ENCODE assay signal across 23 cellular contexts in the genomic region with DNA sequence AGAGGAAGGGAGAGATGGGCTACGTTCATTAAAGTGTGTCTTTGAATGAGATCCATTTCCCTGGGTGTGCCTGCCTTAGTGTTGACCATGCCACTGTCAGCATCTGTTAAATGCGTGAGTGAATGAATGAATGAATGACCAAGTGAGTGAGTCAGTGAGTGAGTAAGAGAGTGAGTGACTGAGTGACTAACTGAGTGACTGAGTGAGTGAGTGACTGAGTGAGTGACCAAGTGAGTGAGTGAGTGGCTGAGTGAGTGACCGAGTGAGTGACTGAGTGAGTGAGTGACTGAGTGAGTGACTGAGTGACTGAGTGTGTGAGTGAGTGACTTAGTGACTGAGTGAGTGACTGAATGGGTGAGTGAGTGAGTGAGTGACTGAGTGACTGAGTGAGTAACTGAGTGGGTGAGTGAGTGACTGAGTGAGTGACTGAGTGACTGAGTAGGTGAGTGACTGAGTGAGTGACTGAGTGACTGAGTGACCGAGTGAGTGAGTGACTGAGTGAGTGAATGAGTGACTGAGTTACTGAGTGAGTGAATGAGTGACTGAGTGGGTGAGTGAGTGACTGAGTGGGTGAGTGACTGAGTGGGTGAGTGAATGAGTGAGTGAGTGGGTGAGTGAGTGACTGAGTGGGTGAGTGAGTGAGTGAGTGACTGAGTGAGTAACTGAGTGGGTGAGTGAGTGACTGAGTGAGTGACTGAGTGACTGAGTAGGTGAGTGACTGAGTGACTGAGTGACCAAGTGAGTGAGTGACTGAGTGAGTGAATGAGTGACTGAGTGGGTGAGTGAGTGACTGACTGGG. TPM values are rescaled to one million over a fixed set of nuclear protein-coding genes. Genes with fewer than 3 reads are reported as not detected.
DNase-seq lines count a peak whose midpoint lies in the region; ATAC-seq and TF ChIP-seq lines count a peak whose summit lies in the region.
"Had no signal": no experiment of that assay in that cellular context is flagged by ENCODE, and none has a peak within 500 bp of the region (broad histone marks: within the 10 kb centered on the region; RNA-seq: fewer than 3 reads in every experiment).

No MANE protein-coding gene starts in this region.

- no peaks in the 10 kb centered on the region for H3K27me3 Mint-ChIP-seq in activated CD4-positive, alpha-beta T cell treated with anti-CD3 and anti-CD28 coated beads for 36 hours
- no peaks in the 10 kb centered on the region for H3K27me3 Mint-ChIP-seq in activated naive CD8-positive, alpha-beta T cell treated with anti-CD3 and anti-CD28 coated beads, Interleukin-2, amount 50 U/mL, for 24 hours
- H3K27me3 Mint-ChIP-seq: stimulated activated memory B cell treated with anti-CD40 and anti-IgM and Interleukin-4, amounts not matched to agents 10 μg/mL and 1 μg/mL and 100 μg/mL, for 72 hours had no signal

- no peaks in the 10 kb centered on the region for H4K20me1 ChIP-seq in PC-3 (ENCODE audit: low read length)
- no peaks in the 10 kb centered on the region for H4K20me1 ChIP-seq in osteoblast (ENCODE audit: insufficient read depth, low read length)

- H3K27me3 ChIP-seq in PC-3 (ENCODE audit: low read length) (no peaks in the 10 kb centered on the region), osteoblast (ENCODE audit: insufficient read depth, low read length) (peaks cover 3% of the 10 kb centered on the region)
- H3K27me3 ChIP-seq: upper lobe of left lung had no signal

- POLR2A ChIA-PET in activated CD4-positive, alpha-beta T cell treated with anti-CD3 and anti-CD28 coated beads for 36 hours (lab: Charles Lee) = no interaction called here
- POLR2A ChIA-PET in PC-3 (lab: Charles Lee; ENCODE audit: unreplicated experiment) = no interaction called here

- intact Hi-C loops in activated CD4-positive, alpha-beta T cell treated with anti-CD3 and anti-CD28 coated beads for 36 hours (cut with DNase I, micrococcal nuclease) = no loop called here
- intact Hi-C loops in PC-3 (cut with micrococcal nuclease) = no loop called here

- H3K4me2 ChIP-seq in PC-3 (ENCODE audit: low read length) (no peak overlapping the region), osteoblast (ENCODE audit: insufficient read depth, low read length) (no peak overlapping the region)

- peaks cover 21% of the 10 kb centered on the region for H3K36me3 Mint-ChIP-seq in activated CD4-positive, alpha-beta T cell treated with anti-CD3 and anti-CD28 coated beads for 36 hours (ENCODE audit: low read depth)
- peaks cover 17% of the 10 kb centered on the region for H3K36me3 Mint-ChIP-seq in activated naive CD8-positive, alpha-beta T cell treated with anti-CD3 and anti-CD28 coated beads, Interleukin-2, amount 50 U/mL, for 24 hours (ENCODE audit: low read depth)
- H3K36me3 Mint-ChIP-seq: stimulated activated memory B cell treated with anti-CD40 and anti-IgM and Interleukin-4, amounts not matched to agents 10 μg/mL and 1 μg/mL and 100 μg/mL, for 72 hours had no signal

- H3K79me2 ChIP-seq in PC-3 (ENCODE audit: low read length) (no peaks in the 10 kb centered on the region), osteoblast (ENCODE audit: insufficient read depth, low read length) (no peaks in the 10 kb centered on the region)

- H3K4me3 Mint-ChIP-seq in activated CD4-positive, alpha-beta T cell treated with anti-CD3 and anti-CD28 coated beads for 36 hours = no peak overlapping the region
- H3K4me3 Mint-ChIP-seq in activated naive CD8-positive, alpha-beta T cell treated with anti-CD3 and anti-CD28 coated beads, Interleukin-2, amount 50 U/mL, for 24 hours = no peak overlapping the region
- H3K4me3 Mint-ChIP-seq: B cell; endodermal cell; stimulated activated memory B cell treated with anti-CD40 and anti-IgM and Interleukin-4, amounts not matched to agents 10 μg/mL and 1 μg/mL and 100 μg/mL, for 72 hours had no signal

- H3K9ac ChIP-seq in PC-3 (ENCODE audit: low read length) = no peak overlapping the region

- H3K4me1 ChIP-seq in PC-3 (ENCODE audit: insufficient read depth, low read length) = peaks cover 35% of the 10 kb centered on the region
- H3K4me1 ChIP-seq in osteoblast (ENCODE audit: insufficient read depth, low read length) = no peaks in the 10 kb centered on the region

- H3K9me3 Mint-ChIP-seq in activated CD4-positive, alpha-beta T cell treated with anti-CD3 and anti-CD28 coated beads for 36 hours (ENCODE audit: low read depth) = peaks cover 32% of the 10 kb centered on the region
- peaks cover 29% of the 10 kb centered on the region for H3K9me3 Mint-ChIP-seq in activated naive CD8-positive, alpha-beta T cell treated with anti-CD3 and anti-CD28 coated beads, Interleukin-2, amount 50 U/mL, for 24 hours

- H3K4me3 ChIP-seq in PC-3 (ENCODE audit: low read length) (no peak overlapping the region), osteoblast (ENCODE audit: insufficient read depth, low read length) (no peak overlapping the region)
- H3K4me3 ChIP-seq: heart left ventricle, upper lobe of left lung had no signal

- H3K27ac ChIP-seq in PC-3 (ENCODE audit: low read length) (peak overlapping the region; percentile 46), osteoblast (ENCODE audit: low read depth, low read length) (no peak overlapping the region)
- H3K27ac ChIP-seq: heart left ventricle had no signal

- peak overlapping the region; percentile 85 for H3K27ac Mint-ChIP-seq in activated CD4-positive, alpha-beta T cell treated with anti-CD3 and anti-CD28 coated beads for 36 hours
- peak overlapping the region; percentile 90 for H3K27ac Mint-ChIP-seq in activated naive CD8-positive, alpha-beta T cell treated with anti-CD3 and anti-CD28 coated beads, Interleukin-2, amount 50 U/mL, for 24 hours
- H3K27ac Mint-ChIP-seq: B cell; endodermal cell; stimulated activated memory B cell treated with anti-CD40 and anti-IgM and Interleukin-4, amounts not matched to agents 10 μg/mL and 1 μg/mL and 100 μg/mL, for 72 hours had no signal

- CTCF ChIA-PET in activated CD4-positive, alpha-beta T cell treated with anti-CD3 and anti-CD28 coated beads for 36 hours (lab: Charles Lee) = no interaction called here
- CTCF ChIA-PET in PC-3 (lab: Charles Lee) = no interaction called here

- no peaks in the 10 kb centered on the region for H3K9me3 ChIP-seq in PC-3 (ENCODE audit: low read length)
- H3K9me3 ChIP-seq in osteoblast (ENCODE audit: low read depth, low read length) = no peaks in the 10 kb centered on the region
- H3K9me3 ChIP-seq: heart left ventricle, upper lobe of left lung had no signal

- H3K36me3 ChIP-seq in PC-3 (ENCODE audit: low read depth, low read length) (no peaks in the 10 kb centered on the region), osteoblast (ENCODE audit: insufficient read depth, low read length) (no peaks in the 10 kb centered on the region)
- H3K36me3 ChIP-seq: heart left ventricle, upper lobe of left lung had no signal

- no TSS peak for BruUV-seq in PC-3 (replicated peaks; lab: Mats Ljungman, UMichigan)

- peaks cover 83% of the 10 kb centered on the region for H3K4me1 Mint-ChIP-seq in activated CD4-positive, alpha-beta T cell treated with anti-CD3 and anti-CD28 coated beads for 36 hours
- H3K4me1 Mint-ChIP-seq in activated naive CD8-positive, alpha-beta T cell treated with anti-CD3 and anti-CD28 coated beads, Interleukin-2, amount 50 U/mL, for 24 hours = peaks cover 63% of the 10 kb centered on the region
- H3K4me1 Mint-ChIP-seq: B cell; endodermal cell; stimulated activated memory B cell treated with anti-CD40 and anti-IgM and Interleukin-4, amounts not matched to agents 10 μg/mL and 1 μg/mL and 100 μg/mL, for 72 hours had no signal

- no peak overlapping the region for H2AFZ ChIP-seq in PC-3 (ENCODE audit: low read length)
- H2AFZ ChIP-seq in osteoblast (ENCODE audit: low read length) = no peak overlapping the region

- no peak for DNase-seq in activated CD4-positive, alpha-beta T cell treated with anti-CD3 and anti-CD28 coated beads for 36 hours
- no peak for DNase-seq in activated CD4-positive, alpha-beta T cell treated with anti-CD3 and anti-CD28 coated beads, Interleukin-2, amount 50 U/mL, for 48 hours
- peak; percentile 62 for DNase-seq in PC-3
- no peak for DNase-seq in activated naive CD8-positive, alpha-beta T cell treated with anti-CD3 and anti-CD28 coated beads, Interleukin-2, amount 50 U/mL, for 24 hours
- DNase-seq in osteoblast (ENCODE audit: insufficient read length, low spot score, missing footprints) = peak; percentile 34
- DNase-seq in left lobe of liver (ENCODE audit: low spot score) = no peak
- no peak for DNase-seq in kidney tubule cell (ENCODE audit: low spot score)
- DNase-seq: activated CD8-positive, alpha-beta memory T cell treated with anti-CD3 and anti-CD28 coated beads for 24 hours; endodermal cell; GOT3; heart left ventricle; immature natural killer cell; Kasumi-1; NCI-H1092 treated with DMSO at 0.1 percent for 48 hours; NCI-H2029 treated with DMSO at 0.1 percent for 48 hours; NCI-H446 treated with DMSO at 0.1 percent for 48 hours; upper lobe of left lung had no signal

- peaks cover 3% of the 10 kb centered on the region for H3F3A ChIP-seq in PC-3 (ENCODE audit: low read length, unreplicated experiment)

- ATAC-seq in activated CD4-positive, alpha-beta T cell treated with anti-CD3 and anti-CD28 coated beads for 36 hours = no peak
- ATAC-seq in PC-3 = no peak
- ATAC-seq in activated naive CD8-positive, alpha-beta T cell treated with anti-CD3 and anti-CD28 coated beads, Interleukin-2, amount 50 U/mL, for 24 hours = no peak
- ATAC-seq in HG03469 (IDR thresholded peaks at IDR 0.05; ENCODE audit: unreplicated experiment) = no peak
- no peak for ATAC-seq in left lobe of liver
- ATAC-seq: heart left ventricle; sciatic nerve; stimulated activated memory B cell treated with anti-CD40 and anti-IgM and Interleukin-4, amounts not matched to agents 10 μg/mL and 1 μg/mL and 100 μg/mL, for 72 hours had no signal

- no peaks in the 10 kb centered on the region for H3K9me2 ChIP-seq in PC-3 (replicated peaks; ENCODE audit: low read length)

- no peak for TF ChIP-seq CTCF in PC-3 (conservative IDR thresholded peaks at IDR 0.05; ENCODE audit: low read depth, low read length)
- TF ChIP-seq CTCF in osteoblast (IDR thresholded peaks at IDR 0.05; ENCODE audit: extremely low read depth, low read depth, low read length) = no peak

RNA-seq across cellular contexts. Expression of gene MAL, which starts 11.2 kb away (rescaled TPM):
- total RNA-seq in activated CD4-positive, alpha-beta T cell treated with anti-CD3 and anti-CD28 coated beads for 36 hours = 10 to 100 TPM; 35.4 to 43.3 TPM
- 0.63 and 1.6 TPM in 2 replicates for total RNA-seq in PC-3 (2014; rRNA removed)
- not detected in 2 replicates for total RNA-seq in osteoblast
- total RNA-seq in left lobe of liver = 0.28 TPM
- total RNA-seq: A172, chondrocyte, endodermal cell had no signal

Comparison
In these comparisons a context has a peak if more than half of its experiments do, and no peak if none do; other contexts are left out.
1. DNase-seq: peak in PC-3 (single experiment) and osteoblast (single experiment); none in activated CD4-positive, alpha-beta T cell treated with anti-CD3 and anti-CD28 coated beads for 36 hours (single experiment), activated CD4-positive, alpha-beta T cell treated with anti-CD3 and anti-CD28 coated beads, Interleukin-2, amount 50 U/mL, for 48 hours (0 of 2), activated naive CD8-positive, alpha-beta T cell treated with anti-CD3 and anti-CD28 coated beads, Interleukin-2, amount 50 U/mL, for 24 hours (single experiment), left lobe of liver (single experiment) and kidney tubule cell (single experiment).
2. RNA of gene MAL, which starts 11.2 kb away (total RNA-seq): 35.4 to 43.3 TPM in activated CD4-positive, alpha-beta T cell treated with anti-CD3 and anti-CD28 coated beads for 36 hours; 0.63 to 1.6 TPM in PC-3, 0.28 TPM in left lobe of liver (single experiment) and not detected in osteoblast; every median in the first group is over 10 times any median in the second.